21 cellular contexts compared by ENCODE assay signal in genomic region chr21:33698088-33698487, GRCh38.
"Had no signal": no experiment of that assay in that cellular context is flagged by ENCODE, and none has a peak within 500 bp of the region (broad histone marks: within the 10 kb centered on the region; RNA-seq: fewer than 3 reads in every experiment).

No MANE protein-coding gene starts in this region.

- H3K4me1 Mint-ChIP-seq: naive B cell; stimulated activated memory B cell treated with anti-CD40 and anti-IgM and Interleukin-4, amounts not matched to agents 10 μg/mL and 1 μg/mL and 100 μg/mL, for 72 hours had no signal

- H3K27ac ChIP-seq: colonic mucosa, left lung, ovary, spleen, thoracic aorta, transverse colon had no signal

- ATAC-seq: left lung; sciatic nerve; stimulated activated memory B cell treated with anti-CD40 and anti-IgM and Interleukin-4, amounts not matched to agents 10 μg/mL and 1 μg/mL and 100 μg/mL, for 72 hours had no signal

- H3K4me3 ChIP-seq: colonic mucosa, heart right ventricle, left lung, ovary, spleen, thoracic aorta, transverse colon had no signal

- H3K4me1 ChIP-seq: colonic mucosa, left lung had no signal

- H3K9me3 Mint-ChIP-seq: naive B cell; stimulated activated memory B cell treated with anti-CD40 and anti-IgM and Interleukin-4, amounts not matched to agents 10 μg/mL and 1 μg/mL and 100 μg/mL, for 72 hours; stimulated activated naive CD8-positive, alpha-beta T cell treated with anti-CD3 and anti-CD28 coated beads, Interleukin-15, Interleukin-2, amounts not matched to agents 100 ng/mL and 50 ng/mL, for 24 hours had no signal

- DNase-seq: caudate nucleus; colonic mucosa; effector CD4-positive, alpha-beta T cell; foreskin melanocyte; heart right ventricle; hypothalamus; kidney glomerular epithelial cell; left lung; mesendoderm; naive B cell; nephron progenitor cell; ovary; spleen; stimulated activated CD4-positive, alpha-beta T cell treated with anti-CD3 and anti-CD28 coated beads, Interleukin-15, amount 100 ng/mL, for 24 hours; stimulated activated CD4-positive, alpha-beta T cell treated with anti-CD3 and anti-CD28 coated beads, Interleukin-1b, Interleukin-23, amount 100 ng/mL, for 48 hours; stimulated activated CD4-positive, alpha-beta T cell treated with anti-CD3 and anti-CD28 coated beads, Interleukin-4, amount 100 ng/mL, for 24 hours; transverse colon had no signal

- H3K27me3 ChIP-seq: colonic mucosa, heart right ventricle, left lung, ovary, spleen, transverse colon had no signal

- H3K4me3 Mint-ChIP-seq: naive B cell; nephron progenitor cell; stimulated activated memory B cell treated with anti-CD40 and anti-IgM and Interleukin-4, amounts not matched to agents 10 μg/mL and 1 μg/mL and 100 μg/mL, for 72 hours; stimulated activated naive CD8-positive, alpha-beta T cell treated with anti-CD3 and anti-CD28 coated beads, Interleukin-15, Interleukin-2, amounts not matched to agents 100 ng/mL and 50 ng/mL, for 24 hours had no signal

- H3K27me3 Mint-ChIP-seq: stimulated activated naive CD8-positive, alpha-beta T cell treated with anti-CD3 and anti-CD28 coated beads, Interleukin-15, Interleukin-2, amounts not matched to agents 100 ng/mL and 50 ng/mL, for 24 hours had no signal

- H3K9me3 ChIP-seq: colonic mucosa, heart right ventricle, left lung, ovary, spleen, thoracic aorta, transverse colon had no signal

- H3K27ac Mint-ChIP-seq: naive B cell; stimulated activated memory B cell treated with anti-CD40 and anti-IgM and Interleukin-4, amounts not matched to agents 10 μg/mL and 1 μg/mL and 100 μg/mL, for 72 hours; stimulated activated naive CD8-positive, alpha-beta T cell treated with anti-CD3 and anti-CD28 coated beads, Interleukin-15, Interleukin-2, amounts not matched to agents 100 ng/mL and 50 ng/mL, for 24 hours had no signal

- H3K36me3 ChIP-seq: colonic mucosa, heart right ventricle, left lung, ovary, spleen, thoracic aorta, transverse colon had no signal

- H3K36me3 Mint-ChIP-seq: naive B cell; stimulated activated memory B cell treated with anti-CD40 and anti-IgM and Interleukin-4, amounts not matched to agents 10 μg/mL and 1 μg/mL and 100 μg/mL, for 72 hours had no signal
